39 cellular contexts compared by ENCODE assay signal in genomic region chr1:199847021-199847420, GRCh38.
"Had no signal": no experiment of that assay in that cellular context is flagged by ENCODE, and none has a peak within 500 bp of the region (broad histone marks: within the 10 kb centered on the region; RNA-seq: fewer than 3 reads in every experiment).

No MANE protein-coding gene starts in this region.

- DNase-seq: activated effector memory CD4-positive, alpha-beta T cell treated with anti-CD3 and anti-CD28 coated beads, Interleukin-2, amount 50 U/mL, for 16 hours; activated effector memory CD4-positive, alpha-beta T cell treated with Interleukin-2 at 50 U/mL for 16 hours; activated gamma-delta T cell; activated gamma-delta T cell treated with Interleukin-2 at 50 U/mL for 16 hours; activated naive CD4-positive, alpha-beta T cell; activated naive CD4-positive, alpha-beta T cell treated with anti-CD3 and anti-CD28 coated beads for 36 hours; activated naive CD4-positive, alpha-beta T cell treated with anti-CD3 and anti-CD28 coated beads, Interleukin-2, amount 10 ng/mL, durations not matched to agents 7 days and 5 days; activated naive CD4-positive, alpha-beta T cell treated with anti-CD3 and anti-CD28 coated beads, Interleukin-2, amount 50 U/mL, for 16 hours; activated naive CD4-positive, alpha-beta T cell treated with Interleukin-2 at 50 U/mL for 16 hours; activated naive CD8-positive, alpha-beta T cell treated with anti-CD3 and anti-CD28 coated beads for 36 hours; activated naive CD8-positive, alpha-beta T cell treated with anti-CD3 and anti-CD28 coated beads, Interleukin-2, amount 10 ng/mL, durations not matched to agents 7 days and 5 days; activated naive CD8-positive, alpha-beta T cell treated with anti-CD3 and anti-CD28 coated beads, Interleukin-2, amount 50 U/mL, for 24 hours; activated T-cell treated with anti-CD3 and anti-CD28 coated beads for 4 hours; activated T-cell treated with anti-CD3 and anti-CD28 coated beads, Interleukin-2, amount 50 U/mL, for 1 hour; activated T-cell treated with anti-CD3 and anti-CD28 coated beads, Interleukin-2, amount 50 U/mL, for 24 hours; activated T-cell treated with anti-CD3 and anti-CD28 coated beads, Interleukin-2, amount 50 U/mL, for 4 hours; activated T-cell treated with anti-CD3 and anti-CD28 coated beads, Interleukin-2, amount 50 U/mL, for 48 hours; activated T-cell treated with anti-CD3 and anti-CD28 coated beads, Interleukin-2, amount 50 U/mL, for 72 hours; adrenal gland; amniotic stem cell; amygdala; anterior cingulate cortex; aorta; body of pancreas; brain microvascular endothelial cell; caudate nucleus; central memory CD4-positive, alpha-beta T cell; cerebellar nuclear complex had no signal

- H3K4me1 ChIP-seq: ascending aorta, body of pancreas, breast epithelium had no signal

- H3K36me3 ChIP-seq: adrenal gland, ascending aorta, brain microvascular endothelial cell, breast epithelium, cardiac muscle cell had no signal

- H3K9me3 ChIP-seq: adrenal gland, ascending aorta, body of pancreas, breast epithelium had no signal

- H3K27ac Mint-ChIP-seq: activated naive CD4-positive, alpha-beta T cell treated with anti-CD3 and anti-CD28 coated beads for 36 hours; activated naive CD4-positive, alpha-beta T cell treated with anti-CD3 and anti-CD28 coated beads, Interleukin-2, amount 10 ng/mL, durations not matched to agents 7 days and 5 days; activated naive CD4-positive, alpha-beta T cell treated with anti-CD3 and anti-CD28 coated beads, Interleukin-2, amount 50 U/mL, for 24 hours; activated naive CD4-positive, alpha-beta T cell treated with anti-CD3 and anti-CD28 coated beads, Interleukin-2, amount 50 U/mL, for 72 hours; activated naive CD8-positive, alpha-beta T cell; activated naive CD8-positive, alpha-beta T cell treated with anti-CD3 and anti-CD28 coated beads for 36 hours; activated naive CD8-positive, alpha-beta T cell treated with anti-CD3 and anti-CD28 coated beads, Interleukin-2, amount 10 ng/mL, durations not matched to agents 7 days and 5 days; activated naive CD8-positive, alpha-beta T cell treated with anti-CD3 and anti-CD28 coated beads, Interleukin-2, amount 50 U/mL, for 24 hours; activated T-cell treated with anti-CD3 and anti-CD28 coated beads, Interleukin-2, amount 50 U/mL, for 24 hours; activated T-cell treated with anti-CD3 and anti-CD28 coated beads, Interleukin-2, amount 50 U/mL, for 72 hours; activated T-helper 1 cell treated with anti-CD3 and anti-CD28 coated beads, Interleukin-12 subunit alpha, Interleukin-12 subunit beta, Interleukin-2, Interleukin-4 antibody, amounts not matched to agents 30 ng/mL and 10 ng/mL and 1 ng/mL, durations not matched to agents 14 hours and 24 hours and 36 hours; activated T-helper 17 cell treated with anti-CD3 and anti-CD28 coated beads, Interleukin-2, amount 50 U/mL, for 72 hours; activated T-helper 2 cell treated with anti-CD3 and anti-CD28 coated beads, Interferon-gamma antibody, Interleukin-2, Interleukin-4, amounts not matched to agents 10 μg/mL and 5 μg/mL and 100 μg/mL, durations not matched to agents 14 hours and 24 hours and 36 hours; brain had no signal

- H3K27me3 Mint-ChIP-seq: brain had no signal

- H3K9me3 Mint-ChIP-seq: activated naive CD4-positive, alpha-beta T cell treated with anti-CD3 and anti-CD28 coated beads for 36 hours; activated naive CD4-positive, alpha-beta T cell treated with anti-CD3 and anti-CD28 coated beads, Interleukin-2, amount 10 ng/mL, durations not matched to agents 7 days and 5 days; activated naive CD4-positive, alpha-beta T cell treated with anti-CD3 and anti-CD28 coated beads, Interleukin-2, amount 50 U/mL, for 24 hours; activated naive CD4-positive, alpha-beta T cell treated with anti-CD3 and anti-CD28 coated beads, Interleukin-2, amount 50 U/mL, for 72 hours; activated naive CD8-positive, alpha-beta T cell treated with anti-CD3 and anti-CD28 coated beads, Interleukin-2, amount 10 ng/mL, durations not matched to agents 7 days and 5 days; activated naive CD8-positive, alpha-beta T cell treated with anti-CD3 and anti-CD28 coated beads, Interleukin-2, amount 50 U/mL, for 24 hours; activated T-cell treated with anti-CD3 and anti-CD28 coated beads, Interleukin-2, amount 50 U/mL, for 24 hours; activated T-helper 1 cell treated with anti-CD3 and anti-CD28 coated beads, Interleukin-12 subunit alpha, Interleukin-12 subunit beta, Interleukin-2, Interleukin-4 antibody, amounts not matched to agents 30 ng/mL and 10 ng/mL and 1 ng/mL, durations not matched to agents 14 hours and 24 hours and 36 hours; activated T-helper 17 cell treated with anti-CD3 and anti-CD28 coated beads, Interleukin-2, amount 50 U/mL, for 72 hours; activated T-helper 2 cell treated with anti-CD3 and anti-CD28 coated beads, Interferon-gamma antibody, Interleukin-2, Interleukin-4, amounts not matched to agents 10 μg/mL and 5 μg/mL and 100 μg/mL, durations not matched to agents 14 hours and 24 hours and 36 hours; brain; central memory CD8-positive, alpha-beta T cell had no signal

- H3K36me3 Mint-ChIP-seq: activated naive CD4-positive, alpha-beta T cell treated with anti-CD3 and anti-CD28 coated beads, Interleukin-2, amount 10 ng/mL, durations not matched to agents 7 days and 5 days; activated naive CD4-positive, alpha-beta T cell treated with anti-CD3 and anti-CD28 coated beads, Interleukin-2, amount 50 U/mL, for 24 hours; activated naive CD4-positive, alpha-beta T cell treated with anti-CD3 and anti-CD28 coated beads, Interleukin-2, amount 50 U/mL, for 72 hours; activated naive CD8-positive, alpha-beta T cell; activated naive CD8-positive, alpha-beta T cell treated with anti-CD3 and anti-CD28 coated beads for 36 hours; activated naive CD8-positive, alpha-beta T cell treated with anti-CD3 and anti-CD28 coated beads, Interleukin-2, amount 10 ng/mL, durations not matched to agents 7 days and 5 days; brain had no signal

- H3K4me3 ChIP-seq: adrenal gland, ascending aorta, body of pancreas, breast epithelium, cardiac muscle cell had no signal

- H3K27ac ChIP-seq: adrenal gland, ascending aorta, body of pancreas, brain microvascular endothelial cell, breast epithelium, cardiac muscle cell had no signal

- H3K4me3 Mint-ChIP-seq: activated naive CD4-positive, alpha-beta T cell treated with anti-CD3 and anti-CD28 coated beads for 36 hours; activated naive CD4-positive, alpha-beta T cell treated with anti-CD3 and anti-CD28 coated beads, Interleukin-2, amount 10 ng/mL, durations not matched to agents 7 days and 5 days; activated naive CD4-positive, alpha-beta T cell treated with anti-CD3 and anti-CD28 coated beads, Interleukin-2, amount 50 U/mL, for 24 hours; activated naive CD8-positive, alpha-beta T cell; activated naive CD8-positive, alpha-beta T cell treated with anti-CD3 and anti-CD28 coated beads for 36 hours; activated naive CD8-positive, alpha-beta T cell treated with anti-CD3 and anti-CD28 coated beads, Interleukin-2, amount 10 ng/mL, durations not matched to agents 7 days and 5 days; activated naive CD8-positive, alpha-beta T cell treated with anti-CD3 and anti-CD28 coated beads, Interleukin-2, amount 50 U/mL, for 24 hours; activated T-cell treated with anti-CD3 and anti-CD28 coated beads, Interleukin-2, amount 50 U/mL, for 24 hours; activated T-cell treated with anti-CD3 and anti-CD28 coated beads, Interleukin-2, amount 50 U/mL, for 4 hours; activated T-cell treated with anti-CD3 and anti-CD28 coated beads, Interleukin-2, amount 50 U/mL, for 72 hours; activated T-helper 1 cell treated with anti-CD3 and anti-CD28 coated beads, Interleukin-12 subunit alpha, Interleukin-12 subunit beta, Interleukin-2, Interleukin-4 antibody, amounts not matched to agents 30 ng/mL and 10 ng/mL and 1 ng/mL, durations not matched to agents 14 hours and 24 hours and 36 hours; activated T-helper 17 cell treated with anti-CD3 and anti-CD28 coated beads, Interleukin-2, amount 50 U/mL, for 72 hours; brain; central memory CD8-positive, alpha-beta T cell had no signal

- H3K27me3 ChIP-seq: adrenal gland, ascending aorta, body of pancreas, brain microvascular endothelial cell, breast epithelium, cardiac muscle cell had no signal

- H3K4me1 Mint-ChIP-seq: activated naive CD4-positive, alpha-beta T cell treated with anti-CD3 and anti-CD28 coated beads, Interleukin-2, amount 10 ng/mL, durations not matched to agents 7 days and 5 days; activated naive CD4-positive, alpha-beta T cell treated with anti-CD3 and anti-CD28 coated beads, Interleukin-2, amount 50 U/mL, for 24 hours; activated naive CD8-positive, alpha-beta T cell treated with anti-CD3 and anti-CD28 coated beads for 36 hours; activated naive CD8-positive, alpha-beta T cell treated with anti-CD3 and anti-CD28 coated beads, Interleukin-2, amount 10 ng/mL, durations not matched to agents 7 days and 5 days; activated naive CD8-positive, alpha-beta T cell treated with anti-CD3 and anti-CD28 coated beads, Interleukin-2, amount 50 U/mL, for 24 hours; activated T-helper 17 cell treated with anti-CD3 and anti-CD28 coated beads, Interleukin-2, amount 50 U/mL, for 72 hours; brain; central memory CD8-positive, alpha-beta T cell had no signal
